Comparison of ENCODE assay signal across 1 cellular context in genomic region chr2:183125659-183126341, GRCh38.
TF ChIP-seq lines count a peak whose summit lies in the region.

No MANE protein-coding gene starts in this region.

TF ChIP-seq in K562, 482 proteins besides CTCF, POLR2A, EP300 and RAD21 (continued from another document and continues in another):
- TF ChIP-seq, protein P1, sequence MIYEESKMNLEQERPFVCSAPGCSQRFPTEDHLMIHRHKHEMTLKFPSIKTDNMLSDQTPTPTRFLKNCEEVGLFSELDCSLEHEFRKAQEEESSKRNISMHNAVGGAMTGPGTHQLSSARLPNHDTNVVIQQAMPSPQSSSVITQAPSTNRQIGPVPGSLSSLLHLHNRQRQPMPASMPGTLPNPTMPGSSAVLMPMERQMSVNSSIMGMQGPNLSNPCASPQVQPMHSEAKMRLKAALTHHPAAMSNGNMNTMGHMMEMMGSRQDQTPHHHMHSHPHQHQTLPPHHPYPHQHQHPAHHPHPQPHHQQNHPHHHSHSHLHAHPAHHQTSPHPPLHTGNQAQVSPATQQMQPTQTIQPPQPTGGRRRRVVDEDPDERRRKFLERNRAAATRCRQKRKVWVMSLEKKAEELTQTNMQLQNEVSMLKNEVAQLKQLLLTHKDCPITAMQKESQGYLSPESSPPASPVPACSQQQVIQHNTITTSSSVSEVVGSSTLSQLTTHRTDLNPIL (CRISPR knock-in tag; IDR thresholded peaks at IDR 0.05) = no peak
- TF ChIP-seq KDM1A (IDR thresholded peaks at IDR 0.05) = peak; percentile 54 to 78; a peak in 2 of 4 replicates
- TF ChIP-seq DDX20 (tag; IDR thresholded peaks at IDR 0.05; ENCODE audit: low read depth) = no peak
- no peak for TF ChIP-seq ZFP36 (IDR thresholded peaks at IDR 0.05; ENCODE audit: low read depth, low read length, partially characterized antibody)
- no peak for TF ChIP-seq CBX5 (IDR thresholded peaks at IDR 0.05; ENCODE audit: borderline replicate concordance, low read depth)
- TF ChIP-seq CBFA2T3 (IDR thresholded peaks at IDR 0.05) = no peak
- no peak for TF ChIP-seq GABPB1 (CRISPR knock-in tag; IDR thresholded peaks at IDR 0.05)
- TF ChIP-seq MTA2 (IDR thresholded peaks at IDR 0.05; ENCODE audit: low read depth) = peak; percentile 17; the same call in 1 of the 2 replicates
- no peak for TF ChIP-seq CEBPB (tag; IDR thresholded peaks at IDR 0.05)
- no peak for TF ChIP-seq ELF1 (tag; IDR thresholded peaks at IDR 0.05)
- no peak for TF ChIP-seq PYGO2 (tag; IDR thresholded peaks at IDR 0.05)
- TF ChIP-seq NFIX (CRISPR knock-in tag; IDR thresholded peaks at IDR 0.05; ENCODE audit: low read depth) = no peak
- TF ChIP-seq SMAD4 (CRISPR knock-in tag; conservative IDR thresholded peaks at IDR 0.05) = peak; percentile 17; the same call in 1 of the 2 replicates
- no peak for TF ChIP-seq ZFPM2 (CRISPR knock-in tag; IDR thresholded peaks at IDR 0.05)
- TF ChIP-seq, protein P2, sequence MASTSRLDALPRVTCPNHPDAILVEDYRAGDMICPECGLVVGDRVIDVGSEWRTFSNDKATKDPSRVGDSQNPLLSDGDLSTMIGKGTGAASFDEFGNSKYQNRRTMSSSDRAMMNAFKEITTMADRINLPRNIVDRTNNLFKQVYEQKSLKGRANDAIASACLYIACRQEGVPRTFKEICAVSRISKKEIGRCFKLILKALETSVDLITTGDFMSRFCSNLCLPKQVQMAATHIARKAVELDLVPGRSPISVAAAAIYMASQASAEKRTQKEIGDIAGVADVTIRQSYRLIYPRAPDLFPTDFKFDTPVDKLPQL (IDR thresholded peaks at IDR 0.05; ENCODE audit: extremely low read depth, insufficient read length) = no peak
- TF ChIP-seq HSF4 (CRISPR knock-in tag; IDR thresholded peaks at IDR 0.05; ENCODE audit: borderline replicate concordance) = no peak
- TF ChIP-seq MYNN (IDR thresholded peaks at IDR 0.05) = no peak
- no peak for TF ChIP-seq MYNN (CRISPR knock-in tag; IDR thresholded peaks at IDR 0.05)
- no peak for TF ChIP-seq FIP1L1 (IDR thresholded peaks at IDR 0.05; ENCODE audit: low read depth, low read length, poor library complexity, severe bottlenecking)
- TF ChIP-seq JUND (IDR thresholded peaks at IDR 0.05; ENCODE audit: borderline replicate concordance, low read depth, low read length) = peak; percentile 31
- no peak for TF ChIP-seq JUND (tag; IDR thresholded peaks at IDR 0.05; ENCODE audit: borderline replicate concordance, low read depth, low read length)
- no peak for TF ChIP-seq KLF6 (CRISPR knock-in tag; IDR thresholded peaks at IDR 0.05; ENCODE audit: borderline replicate concordance)
- no peak for TF ChIP-seq SMARCB1 (IDR thresholded peaks at IDR 0.05; ENCODE audit: insufficient read length, low read depth)
- no peak for TF ChIP-seq CHCHD3 (CRISPR knock-in tag; IDR thresholded peaks at IDR 0.05)
- no peak for TF ChIP-seq AFF4 (CRISPR knock-in tag; IDR thresholded peaks at IDR 0.05)
- peak; percentile 88 for TF ChIP-seq CHAMP1 (IDR thresholded peaks at IDR 0.05)
- no peak for TF ChIP-seq MBD2 (IDR thresholded peaks at IDR 0.05; ENCODE audit: borderline replicate concordance, low read depth)
- TF ChIP-seq HMG20B (CRISPR knock-in tag; IDR thresholded peaks at IDR 0.05) = no peak
- no peak for TF ChIP-seq ZNF41 (CRISPR knock-in tag; conservative IDR thresholded peaks at IDR 0.05)
- TF ChIP-seq KAT7 (CRISPR knock-in tag; IDR thresholded peaks at IDR 0.05; ENCODE audit: borderline replicate concordance) = no peak
- TF ChIP-seq TBL1XR1 (IDR thresholded peaks at IDR 0.05; ENCODE audit: low read length in 2 of 2) = no peak
- TF ChIP-seq ZC3H8 (IDR thresholded peaks at IDR 0.05) = peak; percentile 88; the same call in 1 of the 2 replicates
- TF ChIP-seq MCM7 (IDR thresholded peaks at IDR 0.05) = peak in 1 of 2 experiments; percentile 46; a peak in 1 of 4 replicates
- TF ChIP-seq, protein P3, sequence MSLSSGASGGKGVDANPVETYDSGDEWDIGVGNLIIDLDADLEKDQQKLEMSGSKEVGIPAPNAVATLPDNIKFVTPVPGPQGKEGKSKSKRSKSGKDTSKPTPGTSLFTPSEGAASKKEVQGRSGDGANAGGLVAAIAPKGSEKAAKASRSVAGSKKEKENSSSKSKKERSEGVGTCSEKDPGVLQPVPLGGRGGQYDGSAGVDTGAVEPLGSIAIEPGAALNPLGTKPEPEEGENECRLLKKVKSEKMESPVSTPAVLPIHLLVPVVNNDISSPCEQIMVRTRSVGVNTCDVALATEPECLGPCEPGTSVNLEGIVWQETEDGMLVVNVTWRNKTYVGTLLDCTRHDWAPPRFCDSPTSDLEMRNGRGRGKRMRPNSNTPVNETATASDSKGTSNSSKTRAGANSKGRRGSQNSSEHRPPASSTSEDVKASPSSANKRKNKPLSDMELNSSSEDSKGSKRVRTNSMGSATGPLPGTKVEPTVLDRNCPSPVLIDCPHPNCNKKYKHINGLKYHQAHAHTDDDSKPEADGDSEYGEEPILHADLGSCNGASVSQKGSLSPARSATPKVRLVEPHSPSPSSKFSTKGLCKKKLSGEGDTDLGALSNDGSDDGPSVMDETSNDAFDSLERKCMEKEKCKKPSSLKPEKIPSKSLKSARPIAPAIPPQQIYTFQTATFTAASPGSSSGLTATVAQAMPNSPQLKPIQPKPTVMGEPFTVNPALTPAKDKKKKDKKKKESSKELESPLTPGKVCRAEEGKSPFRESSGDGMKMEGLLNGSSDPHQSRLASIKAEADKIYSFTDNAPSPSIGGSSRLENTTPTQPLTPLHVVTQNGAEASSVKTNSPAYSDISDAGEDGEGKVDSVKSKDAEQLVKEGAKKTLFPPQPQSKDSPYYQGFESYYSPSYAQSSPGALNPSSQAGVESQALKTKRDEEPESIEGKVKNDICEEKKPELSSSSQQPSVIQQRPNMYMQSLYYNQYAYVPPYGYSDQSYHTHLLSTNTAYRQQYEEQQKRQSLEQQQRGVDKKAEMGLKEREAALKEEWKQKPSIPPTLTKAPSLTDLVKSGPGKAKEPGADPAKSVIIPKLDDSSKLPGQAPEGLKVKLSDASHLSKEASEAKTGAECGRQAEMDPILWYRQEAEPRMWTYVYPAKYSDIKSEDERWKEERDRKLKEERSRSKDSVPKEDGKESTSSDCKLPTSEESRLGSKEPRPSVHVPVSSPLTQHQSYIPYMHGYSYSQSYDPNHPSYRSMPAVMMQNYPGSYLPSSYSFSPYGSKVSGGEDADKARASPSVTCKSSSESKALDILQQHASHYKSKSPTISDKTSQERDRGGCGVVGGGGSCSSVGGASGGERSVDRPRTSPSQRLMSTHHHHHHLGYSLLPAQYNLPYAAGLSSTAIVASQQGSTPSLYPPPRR (CRISPR knock-in tag; IDR thresholded peaks at IDR 0.05; ENCODE audit: borderline replicate concordance) = no peak
- no peak for TF ChIP-seq TCF3 (CRISPR knock-in tag; IDR thresholded peaks at IDR 0.05)
- TF ChIP-seq NR1H2 (CRISPR knock-in tag; IDR thresholded peaks at IDR 0.05) = no peak
- peak; percentile 13; the same call in 1 of the 2 replicates for TF ChIP-seq ADNP (tag; IDR thresholded peaks at IDR 0.05)
- TF ChIP-seq, protein P4, sequence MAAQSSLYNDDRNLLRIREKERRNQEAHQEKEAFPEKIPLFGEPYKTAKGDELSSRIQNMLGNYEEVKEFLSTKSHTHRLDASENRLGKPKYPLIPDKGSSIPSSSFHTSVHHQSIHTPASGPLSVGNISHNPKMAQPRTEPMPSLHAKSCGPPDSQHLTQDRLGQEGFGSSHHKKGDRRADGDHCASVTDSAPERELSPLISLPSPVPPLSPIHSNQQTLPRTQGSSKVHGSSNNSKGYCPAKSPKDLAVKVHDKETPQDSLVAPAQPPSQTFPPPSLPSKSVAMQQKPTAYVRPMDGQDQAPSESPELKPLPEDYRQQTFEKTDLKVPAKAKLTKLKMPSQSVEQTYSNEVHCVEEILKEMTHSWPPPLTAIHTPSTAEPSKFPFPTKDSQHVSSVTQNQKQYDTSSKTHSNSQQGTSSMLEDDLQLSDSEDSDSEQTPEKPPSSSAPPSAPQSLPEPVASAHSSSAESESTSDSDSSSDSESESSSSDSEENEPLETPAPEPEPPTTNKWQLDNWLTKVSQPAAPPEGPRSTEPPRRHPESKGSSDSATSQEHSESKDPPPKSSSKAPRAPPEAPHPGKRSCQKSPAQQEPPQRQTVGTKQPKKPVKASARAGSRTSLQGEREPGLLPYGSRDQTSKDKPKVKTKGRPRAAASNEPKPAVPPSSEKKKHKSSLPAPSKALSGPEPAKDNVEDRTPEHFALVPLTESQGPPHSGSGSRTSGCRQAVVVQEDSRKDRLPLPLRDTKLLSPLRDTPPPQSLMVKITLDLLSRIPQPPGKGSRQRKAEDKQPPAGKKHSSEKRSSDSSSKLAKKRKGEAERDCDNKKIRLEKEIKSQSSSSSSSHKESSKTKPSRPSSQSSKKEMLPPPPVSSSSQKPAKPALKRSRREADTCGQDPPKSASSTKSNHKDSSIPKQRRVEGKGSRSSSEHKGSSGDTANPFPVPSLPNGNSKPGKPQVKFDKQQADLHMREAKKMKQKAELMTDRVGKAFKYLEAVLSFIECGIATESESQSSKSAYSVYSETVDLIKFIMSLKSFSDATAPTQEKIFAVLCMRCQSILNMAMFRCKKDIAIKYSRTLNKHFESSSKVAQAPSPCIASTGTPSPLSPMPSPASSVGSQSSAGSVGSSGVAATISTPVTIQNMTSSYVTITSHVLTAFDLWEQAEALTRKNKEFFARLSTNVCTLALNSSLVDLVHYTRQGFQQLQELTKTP (IDR thresholded peaks at IDR 0.05; ENCODE audit: low read depth in 1 of 2, partially characterized antibody in 2 of 2) = peak in 1 of 2 experiments; percentile 20
- TF ChIP-seq ELF2 (CRISPR knock-in tag; IDR thresholded peaks at IDR 0.05) = no peak
- TF ChIP-seq SMARCE1 (IDR thresholded peaks at IDR 0.05) = peak; percentile 64
- no peak for TF ChIP-seq ZNF76 (CRISPR knock-in tag; IDR thresholded peaks at IDR 0.05; ENCODE audit: borderline replicate concordance)
- TF ChIP-seq, protein P5, sequence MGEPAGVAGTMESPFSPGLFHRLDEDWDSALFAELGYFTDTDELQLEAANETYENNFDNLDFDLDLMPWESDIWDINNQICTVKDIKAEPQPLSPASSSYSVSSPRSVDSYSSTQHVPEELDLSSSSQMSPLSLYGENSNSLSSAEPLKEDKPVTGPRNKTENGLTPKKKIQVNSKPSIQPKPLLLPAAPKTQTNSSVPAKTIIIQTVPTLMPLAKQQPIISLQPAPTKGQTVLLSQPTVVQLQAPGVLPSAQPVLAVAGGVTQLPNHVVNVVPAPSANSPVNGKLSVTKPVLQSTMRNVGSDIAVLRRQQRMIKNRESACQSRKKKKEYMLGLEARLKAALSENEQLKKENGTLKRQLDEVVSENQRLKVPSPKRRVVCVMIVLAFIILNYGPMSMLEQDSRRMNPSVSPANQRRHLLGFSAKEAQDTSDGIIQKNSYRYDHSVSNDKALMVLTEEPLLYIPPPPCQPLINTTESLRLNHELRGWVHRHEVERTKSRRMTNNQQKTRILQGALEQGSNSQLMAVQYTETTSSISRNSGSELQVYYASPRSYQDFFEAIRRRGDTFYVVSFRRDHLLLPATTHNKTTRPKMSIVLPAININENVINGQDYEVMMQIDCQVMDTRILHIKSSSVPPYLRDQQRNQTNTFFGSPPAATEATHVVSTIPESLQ (CRISPR knock-in tag; IDR thresholded peaks at IDR 0.05) = no peak
- peak; percentile 72 for TF ChIP-seq CTBP1 (IDR thresholded peaks at IDR 0.05; ENCODE audit: borderline replicate concordance)
- TF ChIP-seq ID3 (CRISPR knock-in tag; IDR thresholded peaks at IDR 0.05) = no peak
- TF ChIP-seq ID3 (tag; IDR thresholded peaks at IDR 0.05) = no peak
- TF ChIP-seq SLC30A9 (CRISPR knock-in tag; IDR thresholded peaks at IDR 0.05) = no peak
- TF ChIP-seq ZNF431 (CRISPR knock-in tag; IDR thresholded peaks at IDR 0.05) = no peak
- no peak for TF ChIP-seq ZNF766 (CRISPR knock-in tag; conservative IDR thresholded peaks at IDR 0.05)
- TF ChIP-seq ZNF175 (CRISPR knock-in tag; IDR thresholded peaks at IDR 0.05; ENCODE audit: low read depth) = no peak
- no peak for TF ChIP-seq NR4A1 (CRISPR knock-in tag; IDR thresholded peaks at IDR 0.05)
- TF ChIP-seq NR4A1 (tag; IDR thresholded peaks at IDR 0.05) = no peak
- peak; percentile 77; the same call in 1 of the 2 replicates for TF ChIP-seq SMARCA5 (IDR thresholded peaks at IDR 0.05)
